12 cellular contexts compared by ENCODE assay signal in genomic region chr13:30453727-30454126, GRCh38. TPM values are rescaled to one million over a fixed set of nuclear protein-coding genes. Genes with fewer than 3 reads are reported as not detected.
DNase-seq lines count a peak whose midpoint lies in the region; ATAC-seq, FAIRE-seq and TF ChIP-seq lines count a peak whose summit lies in the region.
"Had no signal": no experiment of that assay in that cellular context is flagged by ENCODE, and none has a peak within 500 bp of the region (broad histone marks: within the 10 kb centered on the region; RNA-seq: fewer than 3 reads in every experiment).

No MANE protein-coding gene starts in this region.

- no peak for FAIRE-seq in astrocyte (lab: Jason Lieb, UNC)

- 91% methylated on average over 4 of the region's 4 CpGs for WGBS in SK-N-SH (ENCODE audit: low lambda C conversion rate)

- H3K27me3 ChIP-seq in SK-N-SH (ENCODE audit: insufficient read depth) (no peaks in the 10 kb centered on the region), astrocyte (ENCODE audit: insufficient read depth, low read length) (no peaks in the 10 kb centered on the region)

- TF ChIP-seq RAD21 in SK-N-SH (IDR thresholded peaks at IDR 0.05; ENCODE audit: low read length): no peak

- H3K4me3 ChIP-seq in SK-N-SH (ENCODE audit: low read depth in 2 of 2, low read length in 1 of 2): no peak overlapping the region
- no peak overlapping the region for H3K4me3 ChIP-seq in astrocyte (ENCODE audit: insufficient read depth, low read depth, low read length)

- peaks cover 3 to 8% of the 10 kb centered on the region in 2 experiments for H3K36me3 ChIP-seq in SK-N-SH (replicated peaks in 1 of 2; ENCODE audit: control insufficient read depth in 1 of 2, insufficient read depth in 2 of 2, low read length in 1 of 2)
- H3K36me3 ChIP-seq in astrocyte (ENCODE audit: insufficient read depth, low read length): peaks cover 5% of the 10 kb centered on the region

- H3K4me1 ChIP-seq in SK-N-SH (ENCODE audit: control insufficient read depth in 1 of 2, insufficient read depth in 2 of 2, low read depth in 1 of 2, low read length in 1 of 2) (no peaks in the 10 kb centered on the region), astrocyte (ENCODE audit: insufficient read depth, low read length) (no peaks in the 10 kb centered on the region)

- peaks cover 36% of the 10 kb centered on the region for H3F3A ChIP-seq in SK-N-SH (replicated peaks; ENCODE audit: insufficient read depth)

- DNase-seq in SK-N-SH: no peak
- peak; percentile 6 to 25 for DNase-seq in Kasumi-1 (lab: John Stamatoyannopoulos, UW)
- DNase-seq in astrocyte (ENCODE audit: low read depth): no peak
- DNase-seq in osteocyte (ENCODE audit: extremely low spot score, unreplicated experiment): no peak
- DNase-seq in glomerular visceral epithelial cell (ENCODE audit: extremely low spot score): no peak
- DNase-seq: activated gamma-delta T cell treated with Interleukin-2 at 50 U/mL for 16 hours; effector CD4-positive, alpha-beta T cell; NCI-H1048; stimulated activated CD4-positive, alpha-beta T cell treated with anti-CD3 and anti-CD28 coated beads, Interleukin-12 subunit alpha, Interleukin-12 subunit beta, amount 100 ng/mL, for 4 hours had no signal

- H3K4me3 Mint-ChIP-seq in astrocyte (ENCODE audit: unreplicated experiment) (no peak overlapping the region), osteocyte (ENCODE audit: unreplicated experiment) (no peak overlapping the region)

- H3K79me2 ChIP-seq in SK-N-SH (ENCODE audit: insufficient read depth): no peaks in the 10 kb centered on the region
- H3K79me2 ChIP-seq in astrocyte (ENCODE audit: insufficient read depth, low read length): no peaks in the 10 kb centered on the region

- TF ChIP-seq EP300 in SK-N-SH (IDR thresholded peaks at IDR 0.05; ENCODE audit: borderline replicate concordance in 1 of 2, low read depth in 1 of 2, low read length in 1 of 2): no peak

- CTCF ChIA-PET in SK-N-SH (lab: Yijun Ruan, JAX): interaction anchor here (1.4 to 1.6 kb wide), 2 partner anchors 9 to 97 kb away, joined by 4 to 5 read pairs; no protein-coding TSS in a partner anchor

- no peaks in the 10 kb centered on the region for H3K9me2 ChIP-seq in SK-N-SH

- no peak overlapping the region for H3K9ac ChIP-seq in SK-N-SH
- no peak overlapping the region for H3K9ac ChIP-seq in astrocyte (ENCODE audit: low read length)

- H3K27me3 Mint-ChIP-seq in astrocyte (ENCODE audit: low read depth, unreplicated experiment): no peaks in the 10 kb centered on the region
- H3K27me3 Mint-ChIP-seq in osteocyte (ENCODE audit: unreplicated experiment): no peaks in the 10 kb centered on the region

- ATAC-seq in SK-N-SH treated with all-trans-retinoic acid at 6 μM for 48 hours (no peak), GM18858 (IDR thresholded peaks at IDR 0.05; ENCODE audit: unreplicated experiment) (no peak), HG02678 (IDR thresholded peaks at IDR 0.05; ENCODE audit: unreplicated experiment) (no peak)

- H3K4me2 ChIP-seq in SK-N-SH (no peak overlapping the region), astrocyte (ENCODE audit: low read length) (no peak overlapping the region)

- no peaks in the 10 kb centered on the region for H3K9me3 Mint-ChIP-seq in astrocyte (ENCODE audit: unreplicated experiment)
- H3K9me3 Mint-ChIP-seq in osteocyte (ENCODE audit: unreplicated experiment): no peaks in the 10 kb centered on the region

- H3K4me1 Mint-ChIP-seq in astrocyte (ENCODE audit: low read depth, unreplicated experiment) (no peaks in the 10 kb centered on the region), osteocyte (ENCODE audit: unreplicated experiment) (no peaks in the 10 kb centered on the region)

- H2AFZ ChIP-seq in SK-N-SH (ENCODE audit: low read depth) (no peak overlapping the region), astrocyte (ENCODE audit: low read depth, low read length) (no peak overlapping the region)

- H3K27ac Mint-ChIP-seq in astrocyte (ENCODE audit: unreplicated experiment): no peak overlapping the region
- no peak overlapping the region for H3K27ac Mint-ChIP-seq in osteocyte (ENCODE audit: unreplicated experiment)

- POLR2A ChIA-PET in SK-N-SH (lab: Yijun Ruan, JAX): no interaction called here

- no peaks in the 10 kb centered on the region for H3K9me3 ChIP-seq in SK-N-SH
- no peaks in the 10 kb centered on the region for H3K9me3 ChIP-seq in astrocyte (ENCODE audit: insufficient read depth, low read depth, low read length)

- H3K27ac ChIP-seq in SK-N-SH (ENCODE audit: low read depth in 2 of 2, low read length in 1 of 2) (no peak overlapping the region), astrocyte (ENCODE audit: low read depth, low read length) (no peak overlapping the region)

- peak; percentile 38 for TF ChIP-seq CTCF in SK-N-SH (IDR thresholded peaks at IDR 0.05)
- peak; percentile 21 for TF ChIP-seq CTCF in astrocyte (IDR thresholded peaks at IDR 0.05; ENCODE audit: insufficient read depth, low read depth, low read length)
- peak; percentile 41 for TF ChIP-seq CTCF in osteocyte (IDR thresholded peaks at IDR 0.05)

- H4K20me1 ChIP-seq in SK-N-SH (ENCODE audit: insufficient read depth): no peaks in the 10 kb centered on the region
- no peaks in the 10 kb centered on the region for H4K20me1 ChIP-seq in astrocyte (ENCODE audit: insufficient read depth, low read length)

- H3K36me3 Mint-ChIP-seq in astrocyte (ENCODE audit: low read depth, unreplicated experiment) (no peaks in the 10 kb centered on the region), osteocyte (ENCODE audit: unreplicated experiment) (peaks cover 2% of the 10 kb centered on the region)

TF ChIP-seq in SK-N-SH, 30 proteins besides CTCF, POLR2A, EP300 and RAD21 (continues in another document):
- TF ChIP-seq TAF1 (IDR thresholded peaks at IDR 0.05; ENCODE audit: borderline replicate concordance, low read depth, low read length) (no peak), TCF12 (IDR thresholded peaks at IDR 0.05) (no peak), GATA2 (CRISPR knock-in tag; IDR thresholded peaks at IDR 0.05) (no peak), SMC3 (IDR thresholded peaks at IDR 0.05; ENCODE audit: low read depth, low read length) (no peak), ZBTB33 (IDR thresholded peaks at IDR 0.05; ENCODE audit: borderline replicate concordance, low read depth) (no peak), NRF1 (IDR thresholded peaks at IDR 0.05; ENCODE audit: low read depth, low read length) (no peak), FOSL2 (IDR thresholded peaks at IDR 0.05; ENCODE audit: borderline replicate concordance, low read depth) (no peak)

TF ChIP-seq in SK-N-SH treated with all-trans-retinoic acid at 6 μM for 48 hours, 23 proteins besides CTCF, POLR2A, EP300 and RAD21 (continues in another document):
- no peak for TF ChIP-seq TCF4 (CRISPR knock-in tag; IDR thresholded peaks at IDR 0.05; ENCODE audit: borderline replicate concordance)
- no peak for TF ChIP-seq ARNTL (CRISPR knock-in tag; IDR thresholded peaks at IDR 0.05; ENCODE audit: borderline replicate concordance, low read depth)
- TF ChIP-seq CREB5 (CRISPR knock-in tag; IDR thresholded peaks at IDR 0.05; ENCODE audit: low read depth): no peak
- TF ChIP-seq ZNF70 (CRISPR knock-in tag; IDR thresholded peaks at IDR 0.05): no peak
- TF ChIP-seq OSR1 (CRISPR knock-in tag; IDR thresholded peaks at IDR 0.05): no peak
- no peak for TF ChIP-seq PATZ1 (CRISPR knock-in tag; IDR thresholded peaks at IDR 0.05; ENCODE audit: borderline replicate concordance)
- TF ChIP-seq CSRNP3 (CRISPR knock-in tag; IDR thresholded peaks at IDR 0.05): no peak

RNA-seq across cellular contexts. Expression of gene HMGB1, which starts 12.0 kb away (rescaled TPM):
- polyA plus RNA-seq in SK-N-SH (2012; rRNA removed): 166 and 193 TPM in 2 replicates
- 261 and 301 TPM in 2 replicates for polyA plus RNA-seq in SK-N-SH (2012; cell fraction: cytosol; rRNA removed)
- 122 and 230 TPM in 2 replicates for polyA plus RNA-seq in SK-N-SH (2012; cell fraction: nucleus; rRNA removed)
- total RNA-seq in astrocyte (177 and 200 TPM in 2 replicates), osteocyte (249 and 264 TPM in 2 replicates)

RNA-seq across cellular contexts. Expression of gene UBE2L5, which starts 31.4 kb away (rescaled TPM):
- 0.02 and 0.15 TPM in 2 replicates for polyA plus RNA-seq in SK-N-SH (2012; rRNA removed)
- polyA plus RNA-seq in SK-N-SH (2012; cell fraction: cytosol; rRNA removed): 0.10 and 0.15 TPM in 2 replicates
- polyA plus RNA-seq in SK-N-SH (2012; cell fraction: nucleus; rRNA removed): 0.18 and 0.33 TPM in 2 replicates
- not detected in 2 replicates for total RNA-seq in astrocyte
- not detected in 2 replicates for total RNA-seq in osteocyte

Comparison
In these comparisons a context has a peak if more than half of its experiments do, and no peak if none do; other contexts are left out.
1. DNase-seq: peak in Kasumi-1 (2 of 2); none in SK-N-SH (single experiment), astrocyte (single experiment), osteocyte (single experiment) and glomerular visceral epithelial cell (single experiment).
2. Peak in every context shown above with its lines, with median percentiles within 50 percentile points of each other: CTCF ChIP-seq.